9 cellular contexts compared by ENCODE assay signal in the genomic region with DNA sequence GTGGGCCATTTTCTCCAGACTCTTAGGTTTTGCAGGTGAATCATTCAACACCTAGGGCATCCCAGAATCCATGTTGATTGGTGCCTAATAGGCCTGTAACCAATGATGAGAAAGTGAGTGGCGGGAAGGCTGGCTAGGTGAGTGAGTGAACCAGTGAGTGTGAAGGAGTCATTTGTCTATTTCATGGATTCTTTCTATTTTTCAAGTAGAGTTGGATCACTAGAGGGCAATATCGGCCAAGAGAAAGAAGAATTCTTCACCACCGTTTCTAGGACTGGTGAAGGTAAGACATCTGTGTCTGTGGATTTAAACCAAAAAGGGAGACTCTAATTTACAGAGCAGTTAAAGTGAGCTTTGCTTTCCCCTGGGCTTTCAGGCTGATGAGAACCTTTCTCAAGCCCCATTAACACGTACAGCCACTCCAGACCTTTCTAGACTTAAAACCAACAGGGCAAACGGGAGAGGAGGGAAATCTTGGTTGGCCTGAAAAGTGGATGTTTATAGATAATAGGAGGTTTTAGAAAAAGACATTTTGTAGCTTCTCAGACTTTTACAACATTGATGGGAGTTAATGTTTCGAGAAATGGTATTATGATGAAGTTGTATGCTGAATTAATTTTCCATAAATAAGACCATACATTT.
DNase-seq lines count a peak whose midpoint lies in the region; ATAC-seq, FAIRE-seq and TF ChIP-seq lines count a peak whose summit lies in the region.
"Had no signal": no experiment of that assay in that cellular context is flagged by ENCODE, and none has a peak within 500 bp of the region (broad histone marks: within the 10 kb centered on the region; RNA-seq: fewer than 3 reads in every experiment).

No MANE protein-coding gene starts in this region.

- POLR2A ChIA-PET in activated CD4-positive, alpha-beta T cell treated with anti-CD3 and anti-CD28 coated beads for 36 hours (lab: Charles Lee) = interaction anchor here (0.7 kb wide), 1 partner anchor 17 kb away, joined by 3 read pairs; no protein-coding TSS in a partner anchor

- H3K27ac Mint-ChIP-seq in activated CD4-positive, alpha-beta T cell treated with anti-CD3 and anti-CD28 coated beads for 36 hours = no peak overlapping the region
- H3K27ac Mint-ChIP-seq: activated naive CD4-positive, alpha-beta T cell treated with anti-CD3 and anti-CD28 coated beads, Interleukin-2, amount 50 U/mL, for 72 hours had no signal

- H3K9me3 Mint-ChIP-seq in activated CD4-positive, alpha-beta T cell treated with anti-CD3 and anti-CD28 coated beads for 36 hours (ENCODE audit: low read depth) = no peaks in the 10 kb centered on the region
- H3K9me3 Mint-ChIP-seq: activated naive CD4-positive, alpha-beta T cell treated with anti-CD3 and anti-CD28 coated beads, Interleukin-2, amount 50 U/mL, for 72 hours had no signal

- H3K4me1 ChIP-seq in pancreas = no peaks in the 10 kb centered on the region

- no peak for DNase-seq in activated CD4-positive, alpha-beta T cell treated with anti-CD3 and anti-CD28 coated beads for 36 hours
- no peak for DNase-seq in activated CD4-positive, alpha-beta T cell treated with anti-CD3 and anti-CD28 coated beads, Interleukin-2, amount 50 U/mL, for 48 hours
- DNase-seq in OCI-M1 (lab: John Stamatoyannopoulos, UW) (peak; percentile 74), epithelial cell of proximal tubule (ENCODE audit: low read depth) (no peak), pancreas (no peak)
- no peak for DNase-seq in stimulated activated CD4-positive, alpha-beta T cell treated with anti-CD3 and anti-CD28 coated beads, Interleukin-2, amount 100 ng/mL, for 48 hours

- H3K4me1 Mint-ChIP-seq in activated CD4-positive, alpha-beta T cell treated with anti-CD3 and anti-CD28 coated beads for 36 hours = no peaks in the 10 kb centered on the region

- H3K9me3 ChIP-seq in pancreas = no peaks in the 10 kb centered on the region

- H3K4me3 Mint-ChIP-seq in activated CD4-positive, alpha-beta T cell treated with anti-CD3 and anti-CD28 coated beads for 36 hours = no peak overlapping the region

- 43 to 49% methylated on average over 6 of the region's 6 CpGs for WGBS in pancreas, 2 donors

- no peak overlapping the region for H3K27ac ChIP-seq in pancreas

- H3K36me3 Mint-ChIP-seq in activated CD4-positive, alpha-beta T cell treated with anti-CD3 and anti-CD28 coated beads for 36 hours (ENCODE audit: low read depth) = no peaks in the 10 kb centered on the region
- H3K36me3 Mint-ChIP-seq: activated naive CD4-positive, alpha-beta T cell treated with anti-CD3 and anti-CD28 coated beads, Interleukin-2, amount 50 U/mL, for 72 hours had no signal

- CTCF ChIA-PET in activated CD4-positive, alpha-beta T cell treated with anti-CD3 and anti-CD28 coated beads for 36 hours (lab: Charles Lee) = interaction anchor here (1.0 to 2.1 kb wide), 9 partner anchors 12 to 578 kb away, joined by 3 to 12 read pairs (median 4); no protein-coding TSS in a partner anchor

- H3K4me3 ChIP-seq in epithelial cell of proximal tubule (ENCODE audit: low read depth, low read length) (no peak overlapping the region), pancreas (no peak overlapping the region)

- H3K36me3 ChIP-seq in pancreas = no peaks in the 10 kb centered on the region

- H3K27me3 ChIP-seq in pancreas = no peaks in the 10 kb centered on the region

- TF ChIP-seq CTCF in epithelial cell of proximal tubule (conservative IDR thresholded peaks at IDR 0.05; ENCODE audit: low read depth, low read length) = peak; percentile 70
- TF ChIP-seq CTCF in pancreas (IDR thresholded peaks at IDR 0.05) = peak in 1 of 4 donors; percentile 12

- peaks cover 15% of the 10 kb centered on the region for H3K27me3 Mint-ChIP-seq in activated CD4-positive, alpha-beta T cell treated with anti-CD3 and anti-CD28 coated beads for 36 hours

- no peak for FAIRE-seq in pancreas (lab: Jason Lieb, UNC)

- intact Hi-C loops in activated CD4-positive, alpha-beta T cell treated with anti-CD3 and anti-CD28 coated beads for 36 hours (cut with DNase I, micrococcal nuclease) = loop anchor here (1.0 to 10.0 kb wide), 6 partner anchors 70 to 950 kb away; a partner anchor contains a TSS
- intact Hi-C loops in pancreas (cut with DNase I) = loop anchor here in 2 of 3 donors (5.0 to 10.0 kb wide), 2 partner anchors 538 to 540 kb away; no protein-coding TSS in a partner anchor

- peak; percentile 58 for ATAC-seq in activated CD4-positive, alpha-beta T cell treated with anti-CD3 and anti-CD28 coated beads for 36 hours
- ATAC-seq in HG03175 (IDR thresholded peaks at IDR 0.05; ENCODE audit: unreplicated experiment) (peak; percentile 40), pancreas (peak in 3 of 4 donors; percentile 53 to 80 (median 69)), HG03196 (IDR thresholded peaks at IDR 0.05; ENCODE audit: unreplicated experiment) (no peak)
